Comparison of ENCODE assay signal across 1 cellular context in genomic region chr2:202908186-202908585, GRCh38.
TF ChIP-seq lines count a peak whose summit lies in the region.

No MANE protein-coding gene starts in this region.

TF ChIP-seq in GM12878, 131 proteins besides CTCF, POLR2A, EP300 and RAD21:
- no peak for TF ChIP-seq NR2F1 (conservative IDR thresholded peaks at IDR 0.05)
- no peak for TF ChIP-seq EED (IDR thresholded peaks at IDR 0.05; ENCODE audit: low read depth)
- TF ChIP-seq BCLAF1 (IDR thresholded peaks at IDR 0.05) = no peak
- TF ChIP-seq, protein P1, sequence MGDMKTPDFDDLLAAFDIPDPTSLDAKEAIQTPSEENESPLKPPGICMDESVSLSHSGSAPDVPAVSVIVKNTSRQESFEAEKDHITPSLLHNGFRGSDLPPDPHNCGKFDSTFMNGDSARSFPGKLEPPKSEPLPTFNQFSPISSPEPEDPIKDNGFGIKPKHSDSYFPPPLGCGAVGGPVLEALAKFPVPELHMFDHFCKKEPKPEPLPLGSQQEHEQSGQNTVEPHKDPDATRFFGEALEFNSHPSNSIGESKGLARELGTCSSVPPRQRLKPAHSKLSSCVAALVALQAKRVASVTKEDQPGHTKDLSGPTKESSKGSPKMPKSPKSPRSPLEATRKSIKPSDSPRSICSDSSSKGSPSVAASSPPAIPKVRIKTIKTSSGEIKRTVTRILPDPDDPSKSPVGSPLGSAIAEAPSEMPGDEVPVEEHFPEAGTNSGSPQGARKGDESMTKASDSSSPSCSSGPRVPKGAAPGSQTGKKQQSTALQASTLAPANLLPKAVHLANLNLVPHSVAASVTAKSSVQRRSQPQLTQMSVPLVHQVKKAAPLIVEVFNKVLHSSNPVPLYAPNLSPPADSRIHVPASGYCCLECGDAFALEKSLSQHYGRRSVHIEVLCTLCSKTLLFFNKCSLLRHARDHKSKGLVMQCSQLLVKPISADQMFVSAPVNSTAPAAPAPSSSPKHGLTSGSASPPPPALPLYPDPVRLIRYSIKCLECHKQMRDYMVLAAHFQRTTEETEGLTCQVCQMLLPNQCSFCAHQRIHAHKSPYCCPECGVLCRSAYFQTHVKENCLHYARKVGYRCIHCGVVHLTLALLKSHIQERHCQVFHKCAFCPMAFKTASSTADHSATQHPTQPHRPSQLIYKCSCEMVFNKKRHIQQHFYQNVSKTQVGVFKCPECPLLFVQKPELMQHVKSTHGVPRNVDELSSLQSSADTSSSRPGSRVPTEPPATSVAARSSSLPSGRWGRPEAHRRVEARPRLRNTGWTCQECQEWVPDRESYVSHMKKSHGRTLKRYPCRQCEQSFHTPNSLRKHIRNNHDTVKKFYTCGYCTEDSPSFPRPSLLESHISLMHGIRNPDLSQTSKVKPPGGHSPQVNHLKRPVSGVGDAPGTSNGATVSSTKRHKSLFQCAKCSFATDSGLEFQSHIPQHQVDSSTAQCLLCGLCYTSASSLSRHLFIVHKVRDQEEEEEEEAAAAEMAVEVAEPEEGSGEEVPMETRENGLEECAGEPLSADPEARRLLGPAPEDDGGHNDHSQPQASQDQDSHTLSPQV (IDR thresholded peaks at IDR 0.05) = no peak
- TF ChIP-seq, protein P2, sequence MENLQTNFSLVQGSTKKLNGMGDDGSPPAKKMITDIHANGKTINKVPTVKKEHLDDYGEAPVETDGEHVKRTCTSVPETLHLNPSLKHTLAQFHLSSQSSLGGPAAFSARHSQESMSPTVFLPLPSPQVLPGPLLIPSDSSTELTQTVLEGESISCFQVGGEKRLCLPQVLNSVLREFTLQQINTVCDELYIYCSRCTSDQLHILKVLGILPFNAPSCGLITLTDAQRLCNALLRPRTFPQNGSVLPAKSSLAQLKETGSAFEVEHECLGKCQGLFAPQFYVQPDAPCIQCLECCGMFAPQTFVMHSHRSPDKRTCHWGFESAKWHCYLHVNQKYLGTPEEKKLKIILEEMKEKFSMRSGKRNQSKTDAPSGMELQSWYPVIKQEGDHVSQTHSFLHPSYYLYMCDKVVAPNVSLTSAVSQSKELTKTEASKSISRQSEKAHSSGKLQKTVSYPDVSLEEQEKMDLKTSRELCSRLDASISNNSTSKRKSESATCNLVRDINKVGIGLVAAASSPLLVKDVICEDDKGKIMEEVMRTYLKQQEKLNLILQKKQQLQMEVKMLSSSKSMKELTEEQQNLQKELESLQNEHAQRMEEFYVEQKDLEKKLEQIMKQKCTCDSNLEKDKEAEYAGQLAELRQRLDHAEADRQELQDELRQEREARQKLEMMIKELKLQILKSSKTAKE (IDR thresholded peaks at IDR 0.05; ENCODE audit: low read depth, poor library complexity, severe bottlenecking) = no peak
- TF ChIP-seq HDGF (IDR thresholded peaks at IDR 0.05) = no peak
- no peak for TF ChIP-seq WRNIP1 (IDR thresholded peaks at IDR 0.05; ENCODE audit: borderline replicate concordance, low read depth, low read length)
- TF ChIP-seq HCFC1 (IDR thresholded peaks at IDR 0.05; ENCODE audit: low read length) = no peak
- TF ChIP-seq RBBP5 (conservative IDR thresholded peaks at IDR 0.05) = no peak
- no peak for TF ChIP-seq CREB1 (IDR thresholded peaks at IDR 0.05; ENCODE audit: low read depth)
- no peak for TF ChIP-seq CREM (IDR thresholded peaks at IDR 0.05; ENCODE audit: low read depth)
- no peak for TF ChIP-seq IRF4 (IDR thresholded peaks at IDR 0.05; ENCODE audit: low read depth, low read length)
- TF ChIP-seq FOXM1 (IDR thresholded peaks at IDR 0.05; ENCODE audit: low read depth, low read length) = no peak
